19 cellular contexts compared by ENCODE assay signal in genomic region chr3:48084170-48084569, GRCh38.
DNase-seq lines count a peak whose midpoint lies in the region; ATAC-seq and TF ChIP-seq lines count a peak whose summit lies in the region.
"Had no signal": no experiment of that assay in that cellular context is flagged by ENCODE, and none has a peak within 500 bp of the region (broad histone marks: within the 10 kb centered on the region; RNA-seq: fewer than 3 reads in every experiment).

No MANE protein-coding gene starts in this region.

- H3K27me3 ChIP-seq in muscle layer of duodenum (ENCODE audit: low read depth, low read length) = no peaks in the 10 kb centered on the region
- peaks cover 0 to 3% (median 0%) of the 10 kb centered on the region in 5 donors for H3K27me3 ChIP-seq in subcutaneous abdominal adipose tissue (ENCODE audit: control insufficient read depth in 5 of 5, insufficient read depth in 4 of 5, low read length in 5 of 5)
- H3K27me3 ChIP-seq: esophagus squamous epithelium had no signal

- no peaks in the 10 kb centered on the region for H3K27me3 Mint-ChIP-seq in activated CD8-positive, alpha-beta T cell treated with anti-CD3 and anti-CD28 coated beads, Interleukin-2, amount 10 ng/mL, durations not matched to agents 7 days and 5 days (ENCODE audit: low read depth)
- H3K27me3 Mint-ChIP-seq in activated CD8-positive, alpha-beta T cell treated with anti-CD3 and anti-CD28 coated beads for 36 hours = no peaks in the 10 kb centered on the region
- H3K27me3 Mint-ChIP-seq in WTC11 (ENCODE audit: low read depth) = no peaks in the 10 kb centered on the region
- H3K27me3 Mint-ChIP-seq: central memory CD8-positive, alpha-beta T cell; naive thymus-derived CD8-positive, alpha-beta T cell had no signal

- intact Hi-C loops in activated CD8-positive, alpha-beta T cell treated with anti-CD3 and anti-CD28 coated beads for 36 hours (cut with micrococcal nuclease) = no loop called here

- no peak for TF ChIP-seq CTCF in activated CD8-positive, alpha-beta T cell treated with anti-CD3 and anti-CD28 coated beads for 36 hours (IDR thresholded peaks at IDR 0.05)
- TF ChIP-seq CTCF in WTC11 (IDR thresholded peaks at IDR 0.05) = no peak

- H3K4me1 Mint-ChIP-seq in activated CD8-positive, alpha-beta T cell treated with anti-CD3 and anti-CD28 coated beads, Interleukin-2, amount 10 ng/mL, durations not matched to agents 7 days and 5 days (ENCODE audit: low read depth) = peaks cover 20% of the 10 kb centered on the region
- peaks cover 28% of the 10 kb centered on the region for H3K4me1 Mint-ChIP-seq in activated CD8-positive, alpha-beta T cell treated with anti-CD3 and anti-CD28 coated beads for 36 hours (ENCODE audit: low read depth)
- peaks cover 19% of the 10 kb centered on the region for H3K4me1 Mint-ChIP-seq in WTC11

- H3K36me3 ChIP-seq in muscle layer of duodenum (ENCODE audit: control insufficient read depth in 1 of 2, insufficient read depth in 2 of 2, low read length in 2 of 2) (peaks cover 3 to 18% of the 10 kb centered on the region in 2 donors), subcutaneous abdominal adipose tissue (ENCODE audit: control insufficient read depth in 5 of 5, insufficient read depth in 5 of 5, low read length in 5 of 5) (peaks cover 0 to 4% (median 0%) of the 10 kb centered on the region in 5 donors)
- H3K36me3 ChIP-seq: prostate gland had no signal

- ATAC-seq in activated CD8-positive, alpha-beta T cell treated with anti-CD3 and anti-CD28 coated beads, Interleukin-2, amount 10 ng/mL, durations not matched to agents 7 days and 5 days = no peak
- no peak for ATAC-seq in activated CD8-positive, alpha-beta T cell treated with anti-CD3 and anti-CD28 coated beads for 36 hours
- no peak for ATAC-seq in WTC11
- ATAC-seq: naive thymus-derived CD8-positive, alpha-beta T cell had no signal

- peak overlapping the region; percentile 13 for H3K27ac Mint-ChIP-seq in activated CD8-positive, alpha-beta T cell treated with anti-CD3 and anti-CD28 coated beads, Interleukin-2, amount 10 ng/mL, durations not matched to agents 7 days and 5 days
- no peak overlapping the region for H3K27ac Mint-ChIP-seq in activated CD8-positive, alpha-beta T cell treated with anti-CD3 and anti-CD28 coated beads for 36 hours
- H3K27ac Mint-ChIP-seq in WTC11 = peak overlapping the region; percentile 80; the same call in 1 of the 2 replicates

- no peak overlapping the region for H3K4me3 Mint-ChIP-seq in activated CD8-positive, alpha-beta T cell treated with anti-CD3 and anti-CD28 coated beads, Interleukin-2, amount 10 ng/mL, durations not matched to agents 7 days and 5 days
- H3K4me3 Mint-ChIP-seq in activated CD8-positive, alpha-beta T cell treated with anti-CD3 and anti-CD28 coated beads for 36 hours = no peak overlapping the region
- no peak overlapping the region for H3K4me3 Mint-ChIP-seq in WTC11
- H3K4me3 Mint-ChIP-seq: central memory CD8-positive, alpha-beta T cell; naive thymus-derived CD8-positive, alpha-beta T cell had no signal

- H3K9me3 Mint-ChIP-seq in activated CD8-positive, alpha-beta T cell treated with anti-CD3 and anti-CD28 coated beads, Interleukin-2, amount 10 ng/mL, durations not matched to agents 7 days and 5 days (ENCODE audit: insufficient read depth) = no peaks in the 10 kb centered on the region
- no peaks in the 10 kb centered on the region for H3K9me3 Mint-ChIP-seq in activated CD8-positive, alpha-beta T cell treated with anti-CD3 and anti-CD28 coated beads for 36 hours
- H3K9me3 Mint-ChIP-seq in WTC11 = no peaks in the 10 kb centered on the region
- H3K9me3 Mint-ChIP-seq: central memory CD8-positive, alpha-beta T cell; naive thymus-derived CD8-positive, alpha-beta T cell had no signal

- DNase-seq in activated CD8-positive, alpha-beta T cell treated with anti-CD3 and anti-CD28 coated beads, Interleukin-2, amount 10 ng/mL, durations not matched to agents 7 days and 5 days = no peak
- no peak for DNase-seq in activated CD8-positive, alpha-beta T cell treated with anti-CD3 and anti-CD28 coated beads for 36 hours
- DNase-seq in WTC11 (ENCODE audit: low spot score) = no peak
- DNase-seq in AG08395 (ENCODE audit: low spot score) = no peak
- DNase-seq in EL = no peak
- no peak for DNase-seq in NCI-H146 (lab: John Stamatoyannopoulos, UW)
- DNase-seq: activated CD4-positive, alpha-beta T cell treated with anti-CD3 and anti-CD28 coated beads, Interleukin-2, amount 50 U/mL, for 1 hour; activated naive CD4-positive, alpha-beta T cell; amygdala; esophagus squamous epithelium; naive thymus-derived CD8-positive, alpha-beta T cell; NCI-H82; SHP77 treated with DMSO at 0.1 percent for 48 hours; stimulated activated CD4-positive, alpha-beta T cell treated with anti-CD3 and anti-CD28 coated beads, Interleukin-4, amount 100 ng/mL, for 4 hours had no signal

- H3K36me3 Mint-ChIP-seq in activated CD8-positive, alpha-beta T cell treated with anti-CD3 and anti-CD28 coated beads, Interleukin-2, amount 10 ng/mL, durations not matched to agents 7 days and 5 days (ENCODE audit: low read depth) = peaks cover 18% of the 10 kb centered on the region
- H3K36me3 Mint-ChIP-seq in activated CD8-positive, alpha-beta T cell treated with anti-CD3 and anti-CD28 coated beads for 36 hours (ENCODE audit: low read depth) = peaks cover 8% of the 10 kb centered on the region
- peaks cover 3% of the 10 kb centered on the region; the same call in 1 of the 2 replicates for H3K36me3 Mint-ChIP-seq in WTC11

- peak overlapping the region; percentile 58 for H3K27ac ChIP-seq in muscle layer of duodenum (ENCODE audit: low read length)
- H3K27ac ChIP-seq in subcutaneous abdominal adipose tissue (ENCODE audit: low read depth, low read length) = peak overlapping the region; percentile 55
- H3K27ac ChIP-seq: C4-2B, prostate gland had no signal

- CTCF ChIA-PET in activated CD8-positive, alpha-beta T cell treated with anti-CD3 and anti-CD28 coated beads, Interleukin-2, amount 10 ng/mL, durations not matched to agents 7 days and 5 days (lab: Charles Lee) = no interaction called here
- CTCF ChIA-PET in activated CD8-positive, alpha-beta T cell treated with anti-CD3 and anti-CD28 coated beads for 36 hours (lab: Charles Lee) = no interaction called here
- CTCF ChIA-PET in WTC11 (lab: Charles Lee) = interaction anchor here (2.1 kb wide), 1 partner anchor 67 kb away, joined by 6 read pairs; no protein-coding TSS in a partner anchor

- no peak overlapping the region for H3K9ac ChIP-seq in subcutaneous abdominal adipose tissue (ENCODE audit: low read length in 5 of 5)

- H3K4me3 ChIP-seq in muscle layer of duodenum (ENCODE audit: low read depth in 1 of 2, low read length in 2 of 2) (no peak overlapping the region), subcutaneous abdominal adipose tissue (ENCODE audit: low read depth in 1 of 5, low read length in 5 of 5) (no peak overlapping the region)
- H3K4me3 ChIP-seq: esophagus squamous epithelium, prostate gland had no signal

- POLR2A ChIA-PET in activated CD8-positive, alpha-beta T cell treated with anti-CD3 and anti-CD28 coated beads, Interleukin-2, amount 10 ng/mL, durations not matched to agents 7 days and 5 days (lab: Charles Lee) = no interaction called here
- POLR2A ChIA-PET in activated CD8-positive, alpha-beta T cell treated with anti-CD3 and anti-CD28 coated beads for 36 hours (lab: Charles Lee) = no interaction called here
- POLR2A ChIA-PET in WTC11 (lab: Charles Lee) = interaction anchor here (0.6 to 0.7 kb wide), 2 partner anchors 146 to 474 kb away, joined by 3 read pairs; no protein-coding TSS in a partner anchor

- H3K4me1 ChIP-seq in muscle layer of duodenum (ENCODE audit: control insufficient read depth in 1 of 2, insufficient read depth in 2 of 2, low read length in 2 of 2) (peaks cover 0 to 38% of the 10 kb centered on the region in 2 donors), subcutaneous abdominal adipose tissue (ENCODE audit: control insufficient read depth in 5 of 5, insufficient read depth in 5 of 5, low read length in 5 of 5) (peaks cover 10 to 33% (median 31%) of the 10 kb centered on the region in 5 donors)

- H3K9me3 ChIP-seq in muscle layer of duodenum (ENCODE audit: control insufficient read depth in 1 of 2, low read length in 2 of 2) = no peaks in the 10 kb centered on the region
- H3K9me3 ChIP-seq in subcutaneous abdominal adipose tissue (ENCODE audit: control insufficient read depth in 5 of 5, low read length in 5 of 5) = no peaks in the 10 kb centered on the region
- H3K9me3 ChIP-seq: esophagus squamous epithelium, prostate gland had no signal

TF ChIP-seq in WTC11, 78 proteins besides CTCF, POLR2A, EP300 and RAD21:
- no peak for TF ChIP-seq ZNF425 (CRISPR knock-in tag; conservative IDR thresholded peaks at IDR 0.05)
- no peak for TF ChIP-seq USF2 (CRISPR knock-in tag; IDR thresholded peaks at IDR 0.05)
- TF ChIP-seq ZNF138 (CRISPR knock-in tag; conservative IDR thresholded peaks at IDR 0.05) = no peak
- TF ChIP-seq NFYB (CRISPR knock-in tag; conservative IDR thresholded peaks at IDR 0.05; ENCODE audit: low read depth) = no peak
- TF ChIP-seq NR1H2 (CRISPR knock-in tag; IDR thresholded peaks at IDR 0.05) = no peak
